1 cellular context compared by ENCODE assay signal in the genomic region with DNA sequence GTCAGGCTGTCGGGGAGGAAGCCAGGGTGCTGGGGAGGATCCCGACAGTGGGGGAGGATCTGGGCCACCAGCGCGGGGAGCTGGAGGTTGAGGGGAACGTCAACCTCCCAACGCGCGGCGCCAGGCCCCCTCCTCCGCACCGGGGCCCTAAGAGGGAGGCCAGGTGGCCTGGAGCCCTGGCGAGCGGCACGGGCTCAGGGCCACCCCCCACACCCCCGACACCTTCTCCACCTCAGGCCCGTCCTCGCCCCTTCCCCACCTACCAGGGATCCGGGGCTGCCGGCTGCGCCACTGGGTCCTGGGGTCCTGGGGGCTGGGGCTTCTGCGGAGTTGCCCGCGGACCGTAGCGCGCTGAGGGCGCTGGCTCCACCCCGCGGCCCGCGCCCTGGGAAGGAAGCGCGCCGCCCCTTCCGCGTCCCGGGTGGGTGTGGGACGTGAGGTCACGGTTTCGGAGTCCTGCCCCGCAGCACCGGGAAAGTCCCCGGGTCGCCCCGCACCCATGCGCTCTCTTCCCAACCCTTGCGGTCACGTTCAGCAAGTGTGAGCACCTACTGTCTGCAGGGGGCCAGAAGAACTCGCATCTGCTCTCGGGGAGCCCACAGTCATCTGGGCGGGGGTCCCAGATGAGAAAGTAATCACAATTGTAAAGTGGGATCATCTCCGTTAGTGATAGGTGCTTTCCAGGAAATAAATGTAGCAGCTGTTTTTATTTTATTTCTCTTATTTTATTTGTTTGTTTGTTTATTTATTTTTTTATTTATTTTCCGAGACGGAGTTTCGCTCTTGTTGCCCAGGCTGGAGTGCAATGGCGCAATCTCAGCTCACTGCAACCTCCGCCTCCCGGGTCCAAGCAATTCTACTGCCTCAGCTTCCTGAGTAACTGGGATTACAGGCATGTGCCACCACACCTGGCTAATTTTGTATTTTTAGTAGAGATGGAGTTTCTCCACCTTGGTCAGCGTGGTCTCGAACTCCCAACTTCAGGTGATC.
A peak's percentile ranks its signal among the peaks of the same experiment; 100 is the strongest.
TF ChIP-seq lines count a peak whose summit lies in the region.

A gene (minus strand): TSS at position 362 of the 990 bp plus-strand sequence. CDS start 13,335 bp downstream, outside the sequence.

TF ChIP-seq in HepG2, 621 proteins besides CTCF, POLR2A, EP300 and RAD21 (continued from another document):
- TF ChIP-seq, protein P1, sequence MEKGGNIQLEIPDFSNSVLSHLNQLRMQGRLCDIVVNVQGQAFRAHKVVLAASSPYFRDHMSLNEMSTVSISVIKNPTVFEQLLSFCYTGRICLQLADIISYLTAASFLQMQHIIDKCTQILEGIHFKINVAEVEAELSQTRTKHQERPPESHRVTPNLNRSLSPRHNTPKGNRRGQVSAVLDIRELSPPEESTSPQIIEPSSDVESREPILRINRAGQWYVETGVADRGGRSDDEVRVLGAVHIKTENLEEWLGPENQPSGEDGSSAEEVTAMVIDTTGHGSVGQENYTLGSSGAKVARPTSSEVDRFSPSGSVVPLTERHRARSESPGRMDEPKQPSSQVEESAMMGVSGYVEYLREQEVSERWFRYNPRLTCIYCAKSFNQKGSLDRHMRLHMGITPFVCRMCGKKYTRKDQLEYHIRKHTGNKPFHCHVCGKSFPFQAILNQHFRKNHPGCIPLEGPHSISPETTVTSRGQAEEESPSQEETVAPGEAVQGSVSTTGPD (CRISPR knock-in tag; IDR thresholded peaks at IDR 0.05) = no peak
- no peak for TF ChIP-seq ZNF788 (CRISPR knock-in tag; IDR thresholded peaks at IDR 0.05; ENCODE audit: borderline replicate concordance)
- TF ChIP-seq ETV5 (CRISPR knock-in tag; IDR thresholded peaks at IDR 0.05; ENCODE audit: borderline replicate concordance) = peak; percentile 29; the same call in 1 of the 2 replicates
- TF ChIP-seq, protein P2, sequence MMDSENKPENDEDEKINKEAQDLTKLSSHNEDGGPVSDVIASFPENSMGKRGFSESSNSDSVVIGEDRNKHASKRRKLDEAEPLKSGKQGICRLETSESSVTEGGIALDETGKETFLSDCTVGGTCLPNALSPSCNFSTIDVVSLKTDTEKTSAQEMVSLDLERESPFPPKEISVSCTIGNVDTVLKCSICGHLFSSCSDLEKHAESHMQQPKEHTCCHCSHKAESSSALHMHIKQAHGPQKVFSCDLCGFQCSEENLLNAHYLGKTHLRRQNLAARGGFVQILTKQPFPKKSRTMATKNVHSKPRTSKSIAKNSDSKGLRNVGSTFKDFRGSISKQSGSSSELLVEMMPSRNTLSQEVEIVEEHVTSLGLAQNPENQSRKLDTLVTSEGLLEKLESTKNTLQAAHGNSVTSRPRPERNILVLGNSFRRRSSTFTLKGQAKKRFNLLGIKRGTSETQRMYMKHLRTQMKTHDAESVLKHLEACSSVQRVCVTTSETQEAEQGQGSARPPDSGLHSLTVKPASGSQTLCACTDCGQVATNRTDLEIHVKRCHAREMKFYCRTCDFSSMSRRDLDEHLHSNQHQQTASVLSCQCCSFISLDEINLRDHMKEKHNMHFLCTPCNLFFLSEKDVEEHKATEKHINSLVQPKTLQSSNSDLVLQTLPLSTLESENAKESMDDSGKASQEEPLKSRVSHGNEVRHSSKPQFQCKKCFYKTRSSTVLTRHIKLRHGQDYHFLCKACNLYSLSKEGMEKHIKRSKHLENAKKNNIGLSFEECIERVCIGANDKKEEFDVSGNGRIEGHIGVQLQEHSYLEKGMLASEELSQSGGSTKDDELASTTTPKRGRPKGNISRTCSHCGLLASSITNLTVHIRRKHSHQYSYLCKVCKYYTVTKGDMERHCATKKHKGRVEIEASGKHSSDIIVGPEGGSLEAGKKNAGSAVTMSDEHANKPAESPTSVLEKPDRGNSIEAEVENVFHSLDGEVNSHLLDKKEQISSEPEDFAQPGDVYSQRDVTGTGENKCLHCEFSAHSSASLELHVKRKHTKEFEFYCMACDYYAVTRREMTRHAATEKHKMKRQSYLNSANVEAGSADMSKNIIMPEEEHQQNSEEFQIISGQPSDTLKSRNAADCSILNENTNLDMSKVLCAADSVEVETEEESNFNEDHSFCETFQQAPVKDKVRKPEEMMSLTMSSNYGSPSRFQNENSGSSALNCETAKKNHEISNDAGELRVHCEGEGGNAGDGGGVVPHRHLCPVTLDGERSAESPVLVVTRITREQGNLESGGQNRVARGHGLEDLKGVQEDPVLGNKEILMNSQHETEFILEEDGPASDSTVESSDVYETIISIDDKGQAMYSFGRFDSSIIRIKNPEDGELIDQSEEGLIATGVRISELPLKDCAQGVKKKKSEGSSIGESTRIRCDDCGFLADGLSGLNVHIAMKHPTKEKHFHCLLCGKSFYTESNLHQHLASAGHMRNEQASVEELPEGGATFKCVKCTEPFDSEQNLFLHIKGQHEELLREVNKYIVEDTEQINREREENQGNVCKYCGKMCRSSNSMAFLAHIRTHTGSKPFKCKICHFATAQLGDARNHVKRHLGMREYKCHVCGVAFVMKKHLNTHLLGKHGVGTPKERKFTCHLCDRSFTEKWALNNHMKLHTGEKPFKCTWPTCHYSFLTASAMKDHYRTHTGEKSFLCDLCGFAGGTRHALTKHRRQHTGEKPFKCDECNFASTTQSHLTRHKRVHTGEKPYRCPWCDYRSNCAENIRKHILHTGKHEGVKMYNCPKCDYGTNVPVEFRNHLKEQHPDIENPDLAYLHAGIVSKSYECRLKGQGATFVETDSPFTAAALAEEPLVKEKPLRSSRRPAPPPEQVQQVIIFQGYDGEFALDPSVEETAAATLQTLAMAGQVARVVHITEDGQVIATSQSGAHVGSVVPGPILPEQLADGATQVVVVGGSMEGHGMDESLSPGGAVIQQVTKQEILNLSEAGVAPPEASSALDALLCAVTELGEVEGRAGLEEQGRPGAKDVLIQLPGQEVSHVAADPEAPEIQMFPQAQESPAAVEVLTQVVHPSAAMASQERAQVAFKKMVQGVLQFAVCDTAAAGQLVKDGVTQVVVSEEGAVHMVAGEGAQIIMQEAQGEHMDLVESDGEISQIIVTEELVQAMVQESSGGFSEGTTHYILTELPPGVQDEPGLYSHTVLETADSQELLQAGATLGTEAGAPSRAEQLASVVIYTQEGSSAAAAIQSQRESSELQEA (CRISPR knock-in tag; IDR thresholded peaks at IDR 0.05; ENCODE audit: not compliant biosample characterization) = peak; percentile 33
- TF ChIP-seq, protein P3, sequence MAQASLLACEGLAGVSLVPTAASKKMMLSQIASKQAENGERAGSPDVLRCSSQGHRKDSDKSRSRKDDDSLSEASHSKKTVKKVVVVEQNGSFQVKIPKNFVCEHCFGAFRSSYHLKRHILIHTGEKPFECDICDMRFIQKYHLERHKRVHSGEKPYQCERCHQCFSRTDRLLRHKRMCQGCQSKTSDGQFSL (CRISPR knock-in tag; IDR thresholded peaks at IDR 0.05) = no peak
- TF ChIP-seq ZNF879 (CRISPR knock-in tag; IDR thresholded peaks at IDR 0.05) = no peak
- TF ChIP-seq TBP (CRISPR knock-in tag; IDR thresholded peaks at IDR 0.05) = no peak
- no peak for TF ChIP-seq ZNF121 (CRISPR knock-in tag; IDR thresholded peaks at IDR 0.05)
- TF ChIP-seq, protein P4, sequence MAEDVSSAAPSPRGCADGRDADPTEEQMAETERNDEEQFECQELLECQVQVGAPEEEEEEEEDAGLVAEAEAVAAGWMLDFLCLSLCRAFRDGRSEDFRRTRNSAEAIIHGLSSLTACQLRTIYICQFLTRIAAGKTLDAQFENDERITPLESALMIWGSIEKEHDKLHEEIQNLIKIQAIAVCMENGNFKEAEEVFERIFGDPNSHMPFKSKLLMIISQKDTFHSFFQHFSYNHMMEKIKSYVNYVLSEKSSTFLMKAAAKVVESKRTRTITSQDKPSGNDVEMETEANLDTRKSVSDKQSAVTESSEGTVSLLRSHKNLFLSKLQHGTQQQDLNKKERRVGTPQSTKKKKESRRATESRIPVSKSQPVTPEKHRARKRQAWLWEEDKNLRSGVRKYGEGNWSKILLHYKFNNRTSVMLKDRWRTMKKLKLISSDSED (CRISPR knock-in tag; IDR thresholded peaks at IDR 0.05) = no peak
TF ChIP-seq in HepG2: peak in this region for 134.
